ENCODE assay signal across 14 cellular contexts in the genomic region with DNA sequence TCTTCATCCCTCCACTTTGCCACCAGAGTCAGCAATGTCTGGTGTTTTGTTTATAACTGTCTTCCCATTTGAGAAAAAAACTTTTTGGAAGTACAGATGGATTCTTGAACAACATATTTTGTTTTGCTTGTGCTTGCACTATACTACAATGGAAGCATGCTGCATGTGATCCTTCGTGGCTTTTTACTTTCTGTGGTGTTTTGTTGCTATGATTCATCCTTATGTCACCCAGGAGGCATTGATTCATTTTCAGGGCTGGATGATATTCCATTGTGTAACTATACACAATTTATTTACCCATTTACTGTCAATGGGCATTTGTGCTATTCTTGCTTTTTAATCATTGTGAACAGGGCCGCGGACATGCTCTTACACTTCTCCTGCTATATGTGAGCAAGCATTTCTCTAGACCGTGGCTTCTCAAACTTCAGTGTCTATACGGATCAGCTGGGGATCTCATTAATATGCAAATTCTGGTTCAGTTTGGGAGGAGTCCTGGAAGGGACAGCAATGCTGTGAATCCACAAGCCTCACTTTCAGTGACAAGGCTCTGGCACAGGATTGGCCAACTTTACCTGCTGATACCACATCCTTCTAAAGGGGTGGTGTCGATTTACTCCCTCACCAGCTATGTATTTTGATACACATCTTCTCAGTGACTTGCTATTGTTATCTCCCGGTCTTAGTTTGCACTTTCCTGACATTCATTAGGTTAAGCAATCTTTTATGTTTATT.
DNase-seq lines count a peak whose midpoint lies in the region; ATAC-seq and TF ChIP-seq lines count a peak whose summit lies in the region.
"Had no signal": no experiment of that assay in that cellular context is flagged by ENCODE, and none has a peak within 500 bp of the region (broad histone marks: within the 10 kb centered on the region; RNA-seq: fewer than 3 reads in every experiment).

No MANE protein-coding gene starts in this region.

- H3K4me1 Mint-ChIP-seq in activated T-cell treated with anti-CD3 and anti-CD28 coated beads, Interleukin-2, amount 50 U/mL, for 72 hours (ENCODE audit: low read depth) = peaks cover 23% of the 10 kb centered on the region
- H3K4me1 Mint-ChIP-seq in stimulated activated naive CD8-positive, alpha-beta T cell treated with anti-CD3 and anti-CD28 coated beads, Interleukin-15, amount 100 ng/mL, for 72 hours = peaks cover 27% of the 10 kb centered on the region
- H3K4me1 Mint-ChIP-seq in naive thymus-derived CD8-positive, alpha-beta T cell = peaks cover 2 to 17% (median 12%) of the 10 kb centered on the region in 4 donors

- CTCF ChIA-PET in RWPE1 (lab: Yijun Ruan, JAX) = no interaction called here

- H3K27ac Mint-ChIP-seq in activated T-cell treated with anti-CD3 and anti-CD28 coated beads, Interleukin-2, amount 50 U/mL, for 72 hours = no peak overlapping the region
- no peak overlapping the region for H3K27ac Mint-ChIP-seq in stimulated activated naive CD8-positive, alpha-beta T cell treated with anti-CD3 and anti-CD28 coated beads, Interleukin-15, amount 100 ng/mL, for 72 hours
- H3K27ac Mint-ChIP-seq in naive thymus-derived CD8-positive, alpha-beta T cell = no peak overlapping the region

- H3K27ac ChIP-seq in RWPE1 = no peak overlapping the region
- H3K27ac ChIP-seq: ascending aorta, prostate gland, vagina had no signal

- no peaks in the 10 kb centered on the region for H3K36me3 Mint-ChIP-seq in activated T-cell treated with anti-CD3 and anti-CD28 coated beads, Interleukin-2, amount 50 U/mL, for 72 hours (ENCODE audit: insufficient read depth in 2 of 2)
- no peaks in the 10 kb centered on the region for H3K36me3 Mint-ChIP-seq in naive thymus-derived CD8-positive, alpha-beta T cell

- TF ChIP-seq CTCF in RWPE1 (conservative IDR thresholded peaks at IDR 0.05; ENCODE audit: low read depth) (no peak), fibroblast of mammary gland (conservative IDR thresholded peaks at IDR 0.05; ENCODE audit: control insufficient read depth, insufficient read depth, low read depth, low read length) (no peak)

- no peaks in the 10 kb centered on the region for H3K27me3 Mint-ChIP-seq in activated T-cell treated with anti-CD3 and anti-CD28 coated beads, Interleukin-2, amount 50 U/mL, for 72 hours (ENCODE audit: low read depth)
- no peaks in the 10 kb centered on the region for H3K27me3 Mint-ChIP-seq in stimulated activated naive CD8-positive, alpha-beta T cell treated with anti-CD3 and anti-CD28 coated beads, Interleukin-15, amount 100 ng/mL, for 72 hours
- H3K27me3 Mint-ChIP-seq in naive thymus-derived CD8-positive, alpha-beta T cell = no peaks in the 10 kb centered on the region

- no peak overlapping the region for H3K4me3 ChIP-seq in fibroblast of mammary gland (ENCODE audit: control insufficient read depth, low read depth, low read length)
- H3K4me3 ChIP-seq: ascending aorta, prostate gland, vagina had no signal

- peak; percentile 57 to 75 for ATAC-seq in activated T-cell treated with anti-CD3 and anti-CD28 coated beads, Interleukin-2, amount 50 U/mL, for 72 hours (replicated peaks in 1 of 2)
- ATAC-seq in stimulated activated naive CD8-positive, alpha-beta T cell treated with anti-CD3 and anti-CD28 coated beads, Interleukin-15, amount 100 ng/mL, for 72 hours = peak; percentile 74
- no peak for ATAC-seq in naive thymus-derived CD8-positive, alpha-beta T cell
- ATAC-seq in HG02610 (IDR thresholded peaks at IDR 0.05; ENCODE audit: unreplicated experiment) = no peak

- no peak overlapping the region for H3K4me3 Mint-ChIP-seq in activated T-cell treated with anti-CD3 and anti-CD28 coated beads, Interleukin-2, amount 50 U/mL, for 72 hours
- no peak overlapping the region for H3K4me3 Mint-ChIP-seq in stimulated activated naive CD8-positive, alpha-beta T cell treated with anti-CD3 and anti-CD28 coated beads, Interleukin-15, amount 100 ng/mL, for 72 hours
- no peak overlapping the region for H3K4me3 Mint-ChIP-seq in naive thymus-derived CD8-positive, alpha-beta T cell

- H3K9me3 Mint-ChIP-seq in activated T-cell treated with anti-CD3 and anti-CD28 coated beads, Interleukin-2, amount 50 U/mL, for 72 hours = no peaks in the 10 kb centered on the region
- no peaks in the 10 kb centered on the region for H3K9me3 Mint-ChIP-seq in stimulated activated naive CD8-positive, alpha-beta T cell treated with anti-CD3 and anti-CD28 coated beads, Interleukin-15, amount 100 ng/mL, for 72 hours
- no peaks in the 10 kb centered on the region for H3K9me3 Mint-ChIP-seq in naive thymus-derived CD8-positive, alpha-beta T cell

- DNase-seq in activated T-cell treated with anti-CD3 and anti-CD28 coated beads, Interleukin-2, amount 50 U/mL, for 72 hours = peak in 1 of 2 donors; percentile 4
- DNase-seq in activated T-cell treated with anti-CD3 and anti-CD28 coated beads, Interleukin-2, amount 50 U/mL, for 48 hours = no peak
- peak; percentile 35 for DNase-seq in RWPE1 (ENCODE audit: low spot score)
- peak; percentile 77 for DNase-seq in fibroblast of mammary gland (ENCODE audit: low read depth)
- no peak for DNase-seq in stimulated activated naive CD8-positive, alpha-beta T cell treated with anti-CD3 and anti-CD28 coated beads, Interleukin-15, amount 100 ng/mL, for 72 hours
- DNase-seq in C1 segment of cervical spinal cord (lab: John Stamatoyannopoulos, UW) = no peak
- DNase-seq in naive thymus-derived CD8-positive, alpha-beta T cell = no peak
- DNase-seq: activated CD4-positive, CD25-positive, alpha-beta regulatory T cell; DMS79; NCI-H187 had no signal

- POLR2A ChIA-PET in RWPE1 (lab: Yijun Ruan, JAX; ENCODE audit: low non-redundant PET) = no interaction called here
- POLR2A ChIA-PET in naive thymus-derived CD8-positive, alpha-beta T cell (lab: Charles Lee) = no interaction called here

Comparison
In these comparisons a context has a peak if more than half of its experiments do, and no peak if none do; other contexts are left out.
1. ATAC-seq: peak in activated T-cell treated with anti-CD3 and anti-CD28 coated beads, Interleukin-2, amount 50 U/mL, for 72 hours (2 of 2) and stimulated activated naive CD8-positive, alpha-beta T cell treated with anti-CD3 and anti-CD28 coated beads, Interleukin-15, amount 100 ng/mL, for 72 hours (single experiment); none in naive thymus-derived CD8-positive, alpha-beta T cell (0 of 2) and HG02610 (single experiment).
2. DNase-seq: peak in RWPE1 (single experiment) and fibroblast of mammary gland (single experiment); none in activated T-cell treated with anti-CD3 and anti-CD28 coated beads, Interleukin-2, amount 50 U/mL, for 48 hours (0 of 2), stimulated activated naive CD8-positive, alpha-beta T cell treated with anti-CD3 and anti-CD28 coated beads, Interleukin-15, amount 100 ng/mL, for 72 hours (0 of 2), C1 segment of cervical spinal cord (0 of 14) and naive thymus-derived CD8-positive, alpha-beta T cell (0 of 10).